ENCODE assay signal across 19 cellular contexts in genomic region chr9:36966371-36967097, GRCh38.
"Had no signal": no experiment of that assay in that cellular context is flagged by ENCODE, and none has a peak within 500 bp of the region (broad histone marks: within the 10 kb centered on the region; RNA-seq: fewer than 3 reads in every experiment).

No MANE protein-coding gene starts in this region.

- H3K4me1 ChIP-seq: breast epithelium had no signal

- H3K36me3 ChIP-seq: breast epithelium had no signal

- FAIRE-seq: endometrium, islet of Langerhans had no signal

- H3K4me3 ChIP-seq: breast epithelium, dorsolateral prefrontal cortex, mucosa of descending colon, SK-N-MC had no signal

- ATAC-seq: esophagus mucosa; mucosa of descending colon; naive thymus-derived CD8-positive, alpha-beta T cell; T-cell had no signal

- H3K36me3 Mint-ChIP-seq: activated naive CD8-positive, alpha-beta T cell; naive thymus-derived CD8-positive, alpha-beta T cell; T-cell; type B pancreatic cell had no signal

- H3K9me3 ChIP-seq: breast epithelium, mucosa of descending colon had no signal

- H3K4me3 Mint-ChIP-seq: activated naive CD8-positive, alpha-beta T cell; activated T-cell treated with anti-CD3 and anti-CD28 coated beads, Interleukin-2, amount 50 U/mL, for 24 hours; naive thymus-derived CD8-positive, alpha-beta T cell; T-cell; type B pancreatic cell had no signal

- H3K9me3 Mint-ChIP-seq: activated T-cell treated with anti-CD3 and anti-CD28 coated beads, Interleukin-2, amount 50 U/mL, for 24 hours; naive thymus-derived CD8-positive, alpha-beta T cell; T-cell; type B pancreatic cell had no signal

- H3K27me3 ChIP-seq: breast epithelium had no signal

- H3K27ac Mint-ChIP-seq: activated naive CD8-positive, alpha-beta T cell; activated T-cell treated with anti-CD3 and anti-CD28 coated beads, Interleukin-2, amount 50 U/mL, for 24 hours; T-cell; type B pancreatic cell had no signal

- H3K27ac ChIP-seq: breast epithelium, dorsolateral prefrontal cortex, SK-N-MC had no signal

- DNase-seq: activated CD4-positive, alpha-beta T cell treated with anti-CD3 and anti-CD28 coated beads for 1 hour; activated CD4-positive, alpha-beta T cell treated with anti-CD3 and anti-CD28 coated beads, Interleukin-2, amount 50 U/mL, for 48 hours; activated T-cell treated with anti-CD3 and anti-CD28 coated beads, Interleukin-2, amount 50 U/mL, for 24 hours; mucosa of descending colon; naive thymus-derived CD8-positive, alpha-beta T cell; nucleus accumbens; retina; stimulated activated CD4-positive, alpha-beta T cell treated with anti-CD3 and anti-CD28 coated beads, Interleukin-2, amount 100 ng/mL, for 48 hours; stimulated activated naive CD4-positive, alpha-beta T cell; T-cell; T1000 had no signal
